ENCODE assay signal across 14 cellular contexts in the genomic region with DNA sequence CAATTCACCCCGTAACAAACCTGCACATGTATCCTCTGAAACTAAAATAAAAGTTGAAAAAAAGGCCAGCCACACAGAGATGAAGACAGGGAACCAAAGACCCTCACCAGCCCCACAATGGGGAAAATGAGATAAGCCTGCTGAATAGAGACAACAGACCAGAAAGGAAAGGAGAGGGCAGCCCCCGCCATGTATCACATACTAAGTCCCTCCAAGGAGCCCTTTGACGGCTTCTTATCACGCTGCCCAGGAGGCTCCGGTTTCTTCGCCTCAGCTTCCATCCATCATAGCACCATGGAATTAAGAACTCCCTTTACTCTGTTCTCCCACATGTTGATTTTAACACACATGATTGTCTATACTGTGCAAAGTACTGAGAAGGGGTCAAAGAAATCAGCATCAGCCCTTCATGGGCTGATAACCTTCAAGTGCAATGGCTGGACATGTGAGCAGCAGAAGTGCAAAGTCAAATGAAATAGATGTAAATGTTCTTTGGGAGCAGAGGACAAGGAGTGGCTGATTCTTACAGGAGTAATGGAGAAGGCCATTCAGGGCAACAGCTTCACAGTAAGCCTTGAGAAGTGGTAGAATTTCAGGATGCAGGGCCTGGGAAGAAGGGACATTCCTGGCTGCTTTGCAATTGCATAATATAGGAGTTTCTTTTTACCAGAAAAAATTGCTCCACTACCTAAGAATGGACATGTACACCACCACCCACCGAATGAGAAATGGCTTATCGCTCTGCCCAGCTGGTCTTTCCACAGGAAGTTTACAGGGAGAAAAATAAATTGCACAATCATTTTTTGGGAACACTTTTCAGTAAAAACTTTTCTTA. TPM values are rescaled to one million over a fixed set of nuclear protein-coding genes. Genes with fewer than 3 reads are reported as not detected.
DNase-seq lines count a peak whose midpoint lies in the region; ATAC-seq, FAIRE-seq and TF ChIP-seq lines count a peak whose summit lies in the region.
"Had no signal": no experiment of that assay in that cellular context is flagged by ENCODE, and none has a peak within 500 bp of the region (broad histone marks: within the 10 kb centered on the region; RNA-seq: fewer than 3 reads in every experiment).

No MANE protein-coding gene starts in this region.

- H4K20me1 ChIP-seq in HepG2 (ENCODE audit: insufficient read depth, low read length) = no peaks in the 10 kb centered on the region

- POLR2A ChIA-PET in HepG2 (lab: Yijun Ruan, JAX) = no interaction called here

- no peaks in the 10 kb centered on the region for H3K79me2 ChIP-seq in HepG2 (ENCODE audit: insufficient read depth, low read length)

- H3K36me3 ChIP-seq in liver (ENCODE audit: control insufficient read depth in 4 of 4, insufficient read depth in 3 of 4, low read depth in 1 of 4, low read length in 3 of 4) (no peaks in the 10 kb centered on the region), HepG2 (replicated peaks in 1 of 2; ENCODE audit: control insufficient read depth in 1 of 2, insufficient read depth in 2 of 2, low read length in 2 of 2) (no peaks in the 10 kb centered on the region), neutrophil (no peaks in the 10 kb centered on the region)

- CTCF ChIA-PET in HepG2 (lab: Yijun Ruan, JAX; ENCODE audit: low intra/inter-chr PET ratio, low total read pairs) = no interaction called here

- H2AFZ ChIP-seq in HepG2 (ENCODE audit: low read length) = no peak overlapping the region

- H3K27me3 ChIP-seq in liver (ENCODE audit: control insufficient read depth in 4 of 4, insufficient read depth in 4 of 4, low read length in 3 of 4) = no peaks in the 10 kb centered on the region
- H3K27me3 ChIP-seq in HepG2 (ENCODE audit: control insufficient read depth in 1 of 2, insufficient read depth in 2 of 2, low read length in 2 of 2) = no peaks in the 10 kb centered on the region
- no peaks in the 10 kb centered on the region for H3K27me3 ChIP-seq in neutrophil

- no peaks in the 10 kb centered on the region for H3K9me3 ChIP-seq in liver (ENCODE audit: control insufficient read depth in 4 of 4, low read length in 3 of 4)
- H3K9me3 ChIP-seq in HepG2 (ENCODE audit: low read length) = no peaks in the 10 kb centered on the region
- H3K9me3 ChIP-seq in neutrophil = no peaks in the 10 kb centered on the region

- 77% methylated on average over 8 of the region's 8 CpGs for WGBS in liver
- 62% methylated on average over 8 of the region's 8 CpGs for WGBS in HepG2 (ENCODE audit: low lambda C conversion rate)

- no peak for TF ChIP-seq POLR2A in HepG2 (IDR thresholded peaks at IDR 0.05; ENCODE audit: insufficient read depth in 1 of 2, low read depth in 2 of 2, low read length in 2 of 2)

- H3K27ac ChIP-seq in liver (ENCODE audit: low read depth in 1 of 2, low read length in 2 of 2) = peak overlapping the region; percentile 79 to 82
- no peak overlapping the region for H3K27ac ChIP-seq in HepG2 (ENCODE audit: extremely low read length, insufficient read depth, low read length)
- peak overlapping the region; percentile 33 for H3K27ac ChIP-seq in neutrophil
- H3K27ac ChIP-seq: skin epidermis had no signal

- TF ChIP-seq RAD21 in liver (IDR thresholded peaks at IDR 0.05) (peak in 1 of 2 donors; percentile 33), HepG2 (CRISPR knock-in tag; IDR thresholded peaks at IDR 0.05) (no peak)

- H3K9ac ChIP-seq in liver (ENCODE audit: low read depth in 1 of 2, low read length in 2 of 2) (peak overlapping the region in 1 of 2 donors; percentile 33), HepG2 (ENCODE audit: insufficient read depth, low read depth, low read length) (no peak overlapping the region)

- no peak for DNase-seq in HepG2 (ENCODE audit: low spot score)
- DNase-seq in fibroblast of gingiva (ENCODE audit: low read depth) = peak; percentile 71
- DNase-seq in NCI-H82 (lab: John Stamatoyannopoulos, UW) = no peak
- no peak for DNase-seq in AML-193 (lab: John Stamatoyannopoulos, UW)
- no peak for DNase-seq in KBM-7
- no peak for DNase-seq in activated T-cell treated with anti-CD3 and anti-CD28 coated beads, Interleukin-2, amount 50 U/mL, for 48 hours
- DNase-seq: activated T-cell treated with anti-CD3 and anti-CD28 coated beads, Interleukin-2, amount 50 U/mL, for 4 hours; NCI-H1092 treated with DMSO at 0.1 percent for 48 hours had no signal

- no peak for FAIRE-seq in HepG2 (lab: Jason Lieb, UNC)
- FAIRE-seq: G401.6, H54, islet of Langerhans had no signal

- no peak for TF ChIP-seq CTCF in liver (IDR thresholded peaks at IDR 0.05; ENCODE audit: low read depth, low read length, missing input control)
- no peak for TF ChIP-seq CTCF in HepG2 (CRISPR knock-in tag; IDR thresholded peaks at IDR 0.05)
- TF ChIP-seq CTCF in neutrophil (IDR thresholded peaks at IDR 0.05) = no peak

- ATAC-seq in HepG2 = no peak
- ATAC-seq: activated T-cell treated with anti-CD3 and anti-CD28 coated beads, Interleukin-2, amount 50 U/mL, for 4 hours had no signal

- in situ Hi-C loops in HepG2 (cut with HindIII; ENCODE audit: extremely low pct_ligation_motif_present, low pct_unique_long_range_greater_than_20kb) (no loop called here), KBM-7 (cut with MboI; ENCODE audit: low pct_unique_long_range_greater_than_20kb, low sequenced_read_pairs) (no loop called here)

- TF ChIP-seq EP300 in HepG2 (IDR thresholded peaks at IDR 0.05; ENCODE audit: low read depth in 2 of 2, low read length in 2 of 2) = no peak
- no peak for TF ChIP-seq EP300 in HepG2 (CRISPR knock-in tag; IDR thresholded peaks at IDR 0.05; ENCODE audit: borderline replicate concordance)

- H3K4me2 ChIP-seq in HepG2 (ENCODE audit: low read depth, low read length) = no peak overlapping the region

- H3K4me1 ChIP-seq in liver (ENCODE audit: control insufficient read depth in 4 of 4, insufficient read depth in 4 of 4, low read length in 3 of 4) (peaks cover 7 to 19% (median 12%) of the 10 kb centered on the region in 4 donors), HepG2 (ENCODE audit: insufficient read depth, low read length) (no peaks in the 10 kb centered on the region), neutrophil (ENCODE audit: control insufficient read depth in 1 of 2, insufficient read depth in 1 of 2, low read depth in 1 of 2, low read length in 1 of 2) (peaks cover 4 to 9% of the 10 kb centered on the region in 2 experiments)

- no TSS peak for BruUV-seq in HepG2 (replicated peaks; lab: Mats Ljungman, UMichigan)

- intact Hi-C loops in HepG2 (cut with micrococcal nuclease; ENCODE audit: unreplicated experiment) = no loop called here

- H3K4me3 ChIP-seq in liver (ENCODE audit: low read depth in 1 of 3, low read length in 3 of 3) = peak overlapping the region; percentile 24 to 49 (median 27)
- H3K4me3 ChIP-seq in HepG2 (replicated peaks in 1 of 3; ENCODE audit: insufficient read depth in 1 of 3, low read depth in 2 of 3, low read length in 3 of 3) = no peak overlapping the region
- no peak overlapping the region for H3K4me3 ChIP-seq in neutrophil (ENCODE audit: low read depth in 1 of 2, low read length in 1 of 2)
- H3K4me3 ChIP-seq: skin epidermis had no signal

TF ChIP-seq in liver, 16 proteins besides CTCF, POLR2A, EP300 and RAD21 (continues in another document):
- no peak for TF ChIP-seq TAF1 (conservative IDR thresholded peaks at IDR 0.05)
- no peak for TF ChIP-seq HNF4G (IDR thresholded peaks at IDR 0.05)
- no peak for TF ChIP-seq FOXA2 (IDR thresholded peaks at IDR 0.05)
- TF ChIP-seq YY1 (IDR thresholded peaks at IDR 0.05) = peak; percentile 53

TF ChIP-seq in HepG2, 621 proteins besides CTCF, POLR2A, EP300 and RAD21 (continues in another document):
- TF ChIP-seq ZNF788 (CRISPR knock-in tag; IDR thresholded peaks at IDR 0.05; ENCODE audit: borderline replicate concordance) = no peak

RNA-seq across cellular contexts. Expression of a gene that starts 54.7 kb away (rescaled TPM):
- total RNA-seq in liver (10 to 100 TPM in 1 of 2 donors, 1 to 10 TPM in 1; 5.4 to 18.0 TPM), HepG2 (2016; rRNA removed; fragmentation: Illumina TruSeq; extraction: Trizol) (not detected in 2 replicates)
- polyA plus RNA-seq in liver (1 to 10 TPM; 2.9 to 5.7 TPM), HepG2 (2011; rRNA removed) (not detected in 2 replicates)
- total RNA-seq in HepG2 (2016; cell fraction: cytosol; rRNA removed; fragmentation: Illumina TruSeq; extraction: Trizol; ENCODE audit: low read depth) = under 0.01 TPM in 1 of 2 replicates, not detected in the other
- total RNA-seq in HepG2 (2016; cell fraction: insoluble cytoplasmic fraction; rRNA removed; fragmentation: Illumina TruSeq; extraction: Trizol) = not detected in 2 replicates
- total RNA-seq in HepG2 (2016; cell fraction: membrane; rRNA removed; fragmentation: Illumina TruSeq; extraction: Trizol) = not detected in 2 replicates
- not detected in 2 replicates for total RNA-seq in HepG2 (2016; cell fraction: nucleus; rRNA removed; fragmentation: Illumina TruSeq; extraction: Trizol)
- not detected in 2 replicates for polyA plus RNA-seq in HepG2 (2011; cell fraction: cytosol; rRNA removed)
- polyA plus RNA-seq in HepG2 (2011; cell fraction: nucleus; rRNA removed) = not detected in 2 replicates
- not detected in 2 replicates for polyA plus RNA-seq in HepG2 (2012)
- polyA plus RNA-seq in HepG2 (2016; cell fraction: cytosol; fragmentation: Illumina TruSeq; extraction: Trizol; ENCODE audit: low read depth) = not detected in 2 replicates
- not detected in 2 replicates for polyA plus RNA-seq in HepG2 (2016; cell fraction: insoluble cytoplasmic fraction; fragmentation: Illumina TruSeq; extraction: Trizol; ENCODE audit: low read depth)
- polyA plus RNA-seq in HepG2 (2016; cell fraction: membrane; fragmentation: Illumina TruSeq; extraction: Trizol; ENCODE audit: low read depth) = not detected in 2 replicates
- not detected in 2 replicates for polyA plus RNA-seq in HepG2 (2016; cell fraction: nucleus; fragmentation: Illumina TruSeq; extraction: Trizol; ENCODE audit: insufficient read depth, low read depth)
- polyA minus RNA-seq in HepG2 (2011; rRNA and poly(A)+ RNA removed; ENCODE audit: low replicate concordance) = 8.5 TPM in 1 of 2 replicates, not detected in the other
- polyA minus RNA-seq in HepG2 (2011; cell fraction: cytosol; rRNA and poly(A)+ RNA removed) = 0.20 TPM in 1 of 2 replicates, not detected in the other
- polyA minus RNA-seq in HepG2 (2011; cell fraction: nucleus; rRNA and poly(A)+ RNA removed) = not detected in 2 replicates

Comparison
In these comparisons a context has a peak if more than half of its experiments do, and no peak if none do; other contexts are left out.
1. H3K4me3 ChIP-seq: peak in liver (3 of 3); none in HepG2 (0 of 3) and neutrophil (0 of 2).
2. RNA of a gene that starts 54.7 kb away (total RNA-seq): 5.4 to 18.0 TPM in liver; under 0.01 TPM in HepG2; every median in the first group is over 4 times any median in the second.